Comparison of ENCODE assay signal across 11 cellular contexts in genomic region chr10:34967411-34967880, GRCh38.
DNase-seq lines count a peak whose midpoint lies in the region; ATAC-seq and TF ChIP-seq lines count a peak whose summit lies in the region.
"Had no signal": no experiment of that assay in that cellular context is flagged by ENCODE, and none has a peak within 500 bp of the region (broad histone marks: within the 10 kb centered on the region; RNA-seq: fewer than 3 reads in every experiment).

No MANE protein-coding gene starts in this region.

- H3K9me3 ChIP-seq in spleen (no peaks in the 10 kb centered on the region), neuronal stem cell (replicated peaks in 1 of 2; ENCODE audit: control insufficient read depth in 2 of 2, insufficient read depth in 1 of 2, low read depth in 1 of 2, low read length in 2 of 2) (no peaks in the 10 kb centered on the region)

- H3K4me3 ChIP-seq in rectal smooth muscle tissue (ENCODE audit: low read length) (no peak overlapping the region), spleen (no peak overlapping the region), neuronal stem cell (ENCODE audit: low read length in 2 of 2) (no peak overlapping the region)

- CTCF ChIA-PET in GM10248 (lab: Yijun Ruan, JAX): interaction anchor here (1.3 kb wide), 1 partner anchor 50 kb away, joined by 3 read pairs; no protein-coding TSS in a partner anchor

- H3K4me2 ChIP-seq in neuronal stem cell (ENCODE audit: insufficient read depth, low read length, poor library complexity, severe bottlenecking): no peak overlapping the region

- no peak overlapping the region for H4K91ac ChIP-seq in neuronal stem cell (ENCODE audit: low read depth, low read length, poor library complexity)

- H2BK15ac ChIP-seq in neuronal stem cell (ENCODE audit: low read length): no peak overlapping the region

- no peak overlapping the region for H3K18ac ChIP-seq in neuronal stem cell (ENCODE audit: low read length)

- H3K27me3 ChIP-seq in rectal smooth muscle tissue (ENCODE audit: control insufficient read depth, insufficient read depth, low read length): no peaks in the 10 kb centered on the region
- H3K27me3 ChIP-seq in spleen (replicated peaks in 1 of 7): no peaks in the 10 kb centered on the region
- H3K27me3 ChIP-seq in neuronal stem cell (ENCODE audit: control insufficient read depth in 3 of 3, insufficient read depth in 3 of 3, low read depth in 1 of 3, low read length in 3 of 3): peaks cover 0 to 24% (median 0%) of the 10 kb centered on the region in 3 experiments

- ATAC-seq in left ventricle myocardium superior (peak; percentile 76), GM21576 (IDR thresholded peaks at IDR 0.05; ENCODE audit: unreplicated experiment) (no peak)

- H3K9ac ChIP-seq in rectal smooth muscle tissue (ENCODE audit: low read length) (no peak overlapping the region), neuronal stem cell (ENCODE audit: low read depth, low read length, poor library complexity) (no peak overlapping the region)

- H3K14ac ChIP-seq in neuronal stem cell (ENCODE audit: low read length): no peak overlapping the region

- peak overlapping the region in 3 of 5 experiments; percentile 14 to 49 (median 38) for H3K27ac Mint-ChIP-seq in brain
- H3K27ac Mint-ChIP-seq: stimulated activated naive CD8-positive, alpha-beta T cell treated with anti-CD3 and anti-CD28 coated beads, Interleukin-15, Interleukin-2, amounts not matched to agents 100 ng/mL and 50 ng/mL, for 24 hours; T-helper 1 cell treated with Interleukin-12 subunit alpha and Interleukin-12 subunit beta and Interleukin-4 antibody, amounts not matched to agents 30 μg/mL and 1 μg/mL, for 36 hours had no signal

- POLR2A ChIA-PET in GM10248 (lab: Yijun Ruan, JAX): no interaction called here

- DNase-seq in DMS79 treated with DMSO at 0.1 percent for 48 hours (lab: John Stamatoyannopoulos, UW) (peak; percentile 18), left ventricle myocardium superior (peak; percentile 70), spleen (no peak), GM10248 (ENCODE audit: extremely low spot score) (no peak), neuronal stem cell (ENCODE audit: low spot score) (no peak)
- DNase-seq: NCI-H69 had no signal

- no peaks in the 10 kb centered on the region for H3K79me1 ChIP-seq in neuronal stem cell (ENCODE audit: low read depth, low read length)

- no peak overlapping the region for H2AK5ac ChIP-seq in neuronal stem cell (ENCODE audit: low read depth, low read length)

- TF ChIP-seq POLR2A in spleen (IDR thresholded peaks at IDR 0.05): no peak

- peaks cover 4% of the 10 kb centered on the region for H3K27me3 Mint-ChIP-seq in brain
- H3K27me3 Mint-ChIP-seq: stimulated activated naive CD8-positive, alpha-beta T cell treated with anti-CD3 and anti-CD28 coated beads, Interleukin-15, Interleukin-2, amounts not matched to agents 100 ng/mL and 50 ng/mL, for 24 hours had no signal

- H3K23ac ChIP-seq in neuronal stem cell (ENCODE audit: low read depth, low read length, poor library complexity): no peak overlapping the region

- WGBS in spleen, 5 donors: 69 to 87% (median 76%) methylated on average over 10 of the region's 10 CpGs
- WGBS in neuronal stem cell (ENCODE audit: extremely low coverage in 2 of 2, insufficient read length in 2 of 2, insufficient replicate concordance in 1 of 2), 2 donors: no CpG with 5 or more reads among the region's 10 CpGs

- H2BK5ac ChIP-seq in neuronal stem cell (ENCODE audit: low read length): no peak overlapping the region

- H3K27ac ChIP-seq in rectal smooth muscle tissue (ENCODE audit: low read depth, low read length) (peak overlapping the region; percentile 59), spleen (no peak overlapping the region), neuronal stem cell (replicated peaks; ENCODE audit: low read length) (no peak overlapping the region)

- H4K8ac ChIP-seq in neuronal stem cell (ENCODE audit: low read depth, low read length): no peak overlapping the region

- TF ChIP-seq CTCF in brain (conservative IDR thresholded peaks at IDR 0.05) (no peak), spleen (IDR thresholded peaks at IDR 0.05 in 8 of 11, conservative IDR thresholded peaks at IDR 0.05 in 3 of 11) (no peak), GM10248 (IDR thresholded peaks at IDR 0.05; ENCODE audit: control extremely low read depth, extremely low read depth, low read depth, missing control alignments) (no peak)

- H3K4me3 Mint-ChIP-seq in brain: peak overlapping the region in 3 of 5 experiments; percentile 1 to 8 (median 6)
- H3K4me3 Mint-ChIP-seq: stimulated activated naive CD8-positive, alpha-beta T cell treated with anti-CD3 and anti-CD28 coated beads, Interleukin-15, Interleukin-2, amounts not matched to agents 100 ng/mL and 50 ng/mL, for 24 hours; T-helper 1 cell treated with Interleukin-12 subunit alpha and Interleukin-12 subunit beta and Interleukin-4 antibody, amounts not matched to agents 30 μg/mL and 1 μg/mL, for 36 hours had no signal

- no peak overlapping the region for H2BK12ac ChIP-seq in neuronal stem cell (ENCODE audit: low read length)

- no peak overlapping the region for H2BK120ac ChIP-seq in neuronal stem cell (ENCODE audit: low read depth, low read length)

- peaks cover 32% of the 10 kb centered on the region for H3K4me1 Mint-ChIP-seq in brain

- peaks cover 3% of the 10 kb centered on the region for H3K4me1 ChIP-seq in rectal smooth muscle tissue (ENCODE audit: control insufficient read depth, insufficient read depth, low read length)
- H3K4me1 ChIP-seq in spleen: no peaks in the 10 kb centered on the region
- H3K4me1 ChIP-seq in neuronal stem cell (ENCODE audit: control insufficient read depth in 2 of 2, insufficient read depth in 1 of 2, low read depth in 1 of 2, low read length in 2 of 2): peaks cover 0 to 8% of the 10 kb centered on the region in 2 donors

- H2AFZ ChIP-seq in neuronal stem cell (ENCODE audit: low read length): no peak overlapping the region

- intact Hi-C loops in left ventricle myocardium superior (cut with micrococcal nuclease): loop anchor here (10.0 kb wide), 1 partner anchor 293 kb away; no protein-coding TSS in a partner anchor
- intact Hi-C loops in spleen (cut with DNase I; ENCODE audit: low total_unique reads): no loop called here

- no peak overlapping the region for H3K4ac ChIP-seq in neuronal stem cell (ENCODE audit: low read length)

- no peaks in the 10 kb centered on the region for H3K9me3 Mint-ChIP-seq in brain
- H3K9me3 Mint-ChIP-seq: stimulated activated naive CD8-positive, alpha-beta T cell treated with anti-CD3 and anti-CD28 coated beads, Interleukin-15, Interleukin-2, amounts not matched to agents 100 ng/mL and 50 ng/mL, for 24 hours; T-helper 1 cell treated with Interleukin-12 subunit alpha and Interleukin-12 subunit beta and Interleukin-4 antibody, amounts not matched to agents 30 μg/mL and 1 μg/mL, for 36 hours had no signal

- H3K36me3 Mint-ChIP-seq in brain: no peaks in the 10 kb centered on the region

- H3K36me3 ChIP-seq in rectal smooth muscle tissue (ENCODE audit: control insufficient read depth, insufficient read depth, low read length): no peaks in the 10 kb centered on the region
- H3K36me3 ChIP-seq in spleen: no peaks in the 10 kb centered on the region
- no peaks in the 10 kb centered on the region for H3K36me3 ChIP-seq in neuronal stem cell (replicated peaks in 1 of 2; ENCODE audit: control insufficient read depth in 2 of 2, insufficient read depth in 2 of 2, low read length in 2 of 2)

Comparison
In these comparisons a context has a peak if more than half of its experiments do, and no peak if none do; other contexts are left out.
1. DNase-seq: peak in DMS79 treated with DMSO at 0.1 percent for 48 hours (single experiment) and left ventricle myocardium superior (single experiment); none in spleen (single experiment), GM10248 (single experiment) and neuronal stem cell (single experiment).